ENCODE assay signal across 14 cellular contexts in the genomic region with DNA sequence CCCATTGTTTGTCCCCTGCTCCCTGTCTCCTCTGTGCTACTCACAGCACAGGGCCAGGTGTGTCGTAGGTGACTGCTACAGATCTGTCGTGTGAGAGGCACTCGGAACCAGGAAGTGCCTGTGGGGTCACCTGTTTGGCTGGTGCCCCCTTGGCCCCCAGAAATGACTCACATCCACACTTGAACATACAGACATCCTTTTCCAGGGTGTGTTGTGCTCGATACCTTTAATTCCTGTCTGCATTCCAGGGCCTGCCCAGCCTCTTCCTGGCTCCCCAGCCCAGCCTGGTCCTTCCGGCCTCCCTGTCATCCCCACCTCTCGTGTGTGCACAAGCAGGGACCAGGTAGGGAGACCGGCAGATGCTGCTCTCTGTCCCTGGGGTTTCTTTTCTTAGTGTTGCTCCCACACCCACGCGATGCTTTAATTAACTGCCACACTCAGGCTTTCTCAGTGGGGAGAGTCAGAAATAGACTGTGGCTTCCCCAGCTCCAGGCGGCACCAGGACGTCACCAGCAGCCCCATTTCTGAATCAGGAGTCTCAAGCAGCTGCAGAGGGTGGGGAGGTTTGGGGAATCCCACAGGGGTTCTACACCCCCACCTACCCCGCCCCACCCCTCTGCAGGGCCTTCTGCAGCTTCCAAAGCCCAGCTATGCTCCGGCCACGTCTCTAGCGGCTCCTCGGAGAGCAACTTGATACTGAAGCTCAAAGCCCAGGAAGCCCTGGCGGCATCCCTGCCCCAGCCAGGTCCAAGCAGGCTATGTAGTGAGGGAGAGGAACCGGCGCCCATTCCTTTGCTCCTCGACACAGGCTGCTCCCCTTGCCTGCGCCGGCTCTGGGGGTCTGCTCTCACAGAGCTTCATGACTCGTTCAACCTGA.
A peak's percentile ranks its signal among the peaks of the same experiment; 100 is the strongest.
DNase-seq lines count a peak whose midpoint lies in the region; ATAC-seq and TF ChIP-seq lines count a peak whose summit lies in the region.
"Had no signal": no experiment of that assay in that cellular context is flagged by ENCODE, and none has a peak within 500 bp of the region (broad histone marks: within the 10 kb centered on the region; RNA-seq: fewer than 3 reads in every experiment).

No MANE protein-coding gene starts in this region.

- H3K9me3 ChIP-seq in right atrium auricular region (no peaks in the 10 kb centered on the region), PC-9 (ENCODE audit: insufficient read depth, low read depth) (no peaks in the 10 kb centered on the region)

- no peaks in the 10 kb centered on the region for H3K27me3 ChIP-seq in right atrium auricular region
- no peaks in the 10 kb centered on the region for H3K27me3 ChIP-seq in PC-9 (ENCODE audit: insufficient read depth, low read depth)
- H3K27me3 ChIP-seq: cardiac muscle cell had no signal

- H3K9me2 ChIP-seq in PC-9 (ENCODE audit: insufficient read depth): no peaks in the 10 kb centered on the region

- CTCF ChIA-PET in PC-9 (lab: Charles Lee): no interaction called here

- H3K4me2 ChIP-seq in PC-9: peak overlapping the region; percentile 72

- no peak for TF ChIP-seq CTCF in right atrium auricular region (IDR thresholded peaks at IDR 0.05)
- TF ChIP-seq CTCF in PC-9 (conservative IDR thresholded peaks at IDR 0.05): no peak

- H3K4me3 ChIP-seq in right atrium auricular region (no peak overlapping the region), PC-9 (peak overlapping the region; percentile 37; the same call in 1 of the 2 replicates)
- H3K4me3 ChIP-seq: cardiac muscle cell had no signal

- no peaks in the 10 kb centered on the region for H3K36me3 ChIP-seq in right atrium auricular region
- no peaks in the 10 kb centered on the region for H3K36me3 ChIP-seq in PC-9 (ENCODE audit: low read depth)
- H3K36me3 ChIP-seq: cardiac muscle cell had no signal

- peak overlapping the region; percentile 59; the same call in 1 of the 2 replicates for H2AFZ ChIP-seq in PC-9

- H4K20me1 ChIP-seq in PC-9 (ENCODE audit: insufficient read depth): no peaks in the 10 kb centered on the region

- no peak overlapping the region for H3K27ac ChIP-seq in right atrium auricular region
- peak overlapping the region; percentile 75 for H3K27ac ChIP-seq in PC-9
- H3K27ac ChIP-seq: cardiac muscle cell had no signal

- intact Hi-C loops in left cardiac atrium (cut with DNase I): no loop called here
- intact Hi-C loops in PC-9 (cut with micrococcal nuclease; ENCODE audit: unreplicated experiment): loop anchor here (2.0 kb wide), 1 partner anchor 110 kb away; the partner anchor contains the start of genes FAM217B and PPP1R3D

- ATAC-seq in left cardiac atrium: no peak
- ATAC-seq in HG03439 (IDR thresholded peaks at IDR 0.05; ENCODE audit: unreplicated experiment): no peak
- no peak for ATAC-seq in GM21367 (IDR thresholded peaks at IDR 0.05; ENCODE audit: unreplicated experiment)
- ATAC-seq: activated CD4-positive, CD25-positive, alpha-beta regulatory T cell treated with anti-CD3 and anti-CD28 coated beads, Interleukin-2, amount 50 U/mL, for 24 hours had no signal

- peak; percentile 55 for DNase-seq in right atrium auricular region (ENCODE audit: low spot score)
- DNase-seq in left cardiac atrium: no peak
- peak; percentile 87 to 99 for DNase-seq in PC-9
- peak; percentile 32 for DNase-seq in left kidney (ENCODE audit: low read depth, low spot score)
- peak; percentile 73 for DNase-seq in ureter (ENCODE audit: low spot score)
- no peak for DNase-seq in NCI-H2171 treated with DMSO at 0.1 percent for 48 hours (lab: John Stamatoyannopoulos, UW)
- DNase-seq: activated gamma-delta T cell; immature natural killer cell; NCI-H1436 treated with DMSO at 0.1 percent for 48 hours; stimulated activated CD4-positive, alpha-beta T cell treated with anti-CD3 and anti-CD28 coated beads, Interleukin-4, amount 100 ng/mL, for 4 hours had no signal

- H3K79me2 ChIP-seq in PC-9 (ENCODE audit: low read depth): no peaks in the 10 kb centered on the region

- BruUV-seq in PC-9 (replicated peaks; lab: Mats Ljungman, UMichigan): TSS peak; percentile 61

- H3K4me1 ChIP-seq in right atrium auricular region (peaks cover 0 to 60% of the 10 kb centered on the region in 2 donors), PC-9 (replicated peaks; ENCODE audit: insufficient read depth) (peaks cover 68% of the 10 kb centered on the region)

- POLR2A ChIA-PET in PC-9 (lab: Charles Lee; ENCODE audit: unreplicated experiment): interaction anchor here (0.8 kb wide), 1 partner anchor 109 kb away, joined by 3 read pairs; the partner anchor contains the start of genes FAM217B and PPP1R3D

- peaks cover 35% of the 10 kb centered on the region for H3F3A ChIP-seq in PC-9 (ENCODE audit: insufficient read depth, low read depth)

Comparison
In these comparisons a context has a peak if more than half of its experiments do, and no peak if none do; other contexts are left out.
1. DNase-seq: peak in right atrium auricular region (single experiment), PC-9 (2 of 2), left kidney (single experiment) and ureter (single experiment); none in left cardiac atrium (single experiment) and NCI-H2171 treated with DMSO at 0.1 percent for 48 hours (single experiment).